ENCODE assay signal across 9 cellular contexts in the genomic region with DNA sequence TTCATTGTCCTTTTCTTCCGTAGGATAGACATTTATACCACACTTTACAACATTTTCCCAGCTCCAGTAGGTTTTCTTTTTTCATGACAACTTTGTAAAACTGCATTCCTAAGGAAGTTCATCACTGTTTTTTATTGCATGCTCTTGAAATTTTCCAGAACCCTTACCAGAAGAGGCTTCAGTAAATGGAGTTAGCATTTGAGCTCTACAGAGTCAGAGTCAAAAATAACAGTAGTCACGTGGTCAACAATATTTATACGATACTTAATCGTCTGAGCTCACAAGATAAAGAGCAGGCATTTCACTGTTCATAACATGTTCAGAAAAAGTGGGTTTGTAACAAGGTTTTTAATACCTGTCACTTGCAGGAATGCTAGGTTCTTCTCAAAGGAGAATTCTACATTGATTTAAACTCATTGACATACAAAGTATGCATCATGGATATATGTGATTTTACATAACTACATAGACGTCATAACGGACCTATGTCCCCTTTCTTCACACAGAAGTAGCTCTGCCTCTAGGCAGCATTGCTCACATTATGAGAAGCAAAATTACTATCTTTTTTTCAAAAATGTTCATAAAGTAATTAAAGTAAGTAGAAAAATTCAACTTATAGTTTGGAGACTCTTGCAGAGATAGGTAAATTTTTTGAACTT.
DNase-seq lines count a peak whose midpoint lies in the region; TF ChIP-seq lines count a peak whose summit lies in the region.
"Had no signal": no experiment of that assay in that cellular context is flagged by ENCODE, and none has a peak within 500 bp of the region (broad histone marks: within the 10 kb centered on the region; RNA-seq: fewer than 3 reads in every experiment).

No MANE protein-coding gene starts in this region.

- DNase-seq in LoVo (ENCODE audit: low spot score) (peak; percentile 14), mesothelial cell of epicardium (ENCODE audit: low spot score in 2 of 2, unreplicated experiment in 2 of 2) (no peak), type B pancreatic cell (ENCODE audit: extremely low spot score, unreplicated experiment) (no peak), NCI-H2081 (lab: John Stamatoyannopoulos, UW) (no peak), T-helper 1 cell (no peak), NCI-H187 (lab: John Stamatoyannopoulos, UW) (no peak)
- DNase-seq in activated CD4-positive, alpha-beta T cell treated with anti-CD3 and anti-CD28 coated beads for 4 hours, result no peak
- DNase-seq: activated naive CD8-positive, alpha-beta T cell treated with anti-CD3 and anti-CD28 coated beads, Interleukin-2, amount 10 ng/mL, durations not matched to agents 7 days and 5 days had no signal

- peak overlapping the region; percentile 59 for H3K4me3 Mint-ChIP-seq in mesothelial cell of epicardium
- H3K4me3 Mint-ChIP-seq in type B pancreatic cell, result peak overlapping the region; percentile 62
- H3K4me3 Mint-ChIP-seq: activated naive CD8-positive, alpha-beta T cell treated with anti-CD3 and anti-CD28 coated beads, Interleukin-2, amount 10 ng/mL, durations not matched to agents 7 days and 5 days had no signal

- no peak for TF ChIP-seq CTCF in mesothelial cell of epicardium (IDR thresholded peaks at IDR 0.05; ENCODE audit: unreplicated experiment)
- TF ChIP-seq CTCF in type B pancreatic cell (conservative IDR thresholded peaks at IDR 0.05), result no peak

- no peak overlapping the region for H3K4me3 ChIP-seq in duodenal mucosa (ENCODE audit: low read depth in 1 of 2, low read length in 2 of 2)

- H3K27ac ChIP-seq in duodenal mucosa (ENCODE audit: low read depth, low read length), result peak overlapping the region; percentile 45

- H3K9me3 Mint-ChIP-seq in mesothelial cell of epicardium (peaks cover 9% of the 10 kb centered on the region), type B pancreatic cell (peaks cover 4% of the 10 kb centered on the region)
- H3K9me3 Mint-ChIP-seq: activated naive CD8-positive, alpha-beta T cell treated with anti-CD3 and anti-CD28 coated beads, Interleukin-2, amount 10 ng/mL, durations not matched to agents 7 days and 5 days had no signal

- H3K27me3 Mint-ChIP-seq in mesothelial cell of epicardium (ENCODE audit: low read depth), result no peaks in the 10 kb centered on the region
- no peaks in the 10 kb centered on the region for H3K27me3 Mint-ChIP-seq in type B pancreatic cell
- H3K27me3 Mint-ChIP-seq: activated naive CD8-positive, alpha-beta T cell treated with anti-CD3 and anti-CD28 coated beads, Interleukin-2, amount 10 ng/mL, durations not matched to agents 7 days and 5 days had no signal

- H3K4me1 ChIP-seq in duodenal mucosa (ENCODE audit: control insufficient read depth in 1 of 2, insufficient read depth in 2 of 2, low read length in 2 of 2), result no peaks in the 10 kb centered on the region

- H3K36me3 Mint-ChIP-seq in mesothelial cell of epicardium (no peaks in the 10 kb centered on the region), type B pancreatic cell (no peaks in the 10 kb centered on the region)
- H3K36me3 Mint-ChIP-seq: activated naive CD8-positive, alpha-beta T cell treated with anti-CD3 and anti-CD28 coated beads, Interleukin-2, amount 10 ng/mL, durations not matched to agents 7 days and 5 days had no signal

- H3K9me3 ChIP-seq in duodenal mucosa (ENCODE audit: control insufficient read depth in 1 of 2, low read length in 2 of 2), result no peaks in the 10 kb centered on the region

- no peak overlapping the region for H3K9ac ChIP-seq in duodenal mucosa (ENCODE audit: low read depth in 1 of 2, low read length in 2 of 2)

- H3K27me3 ChIP-seq in duodenal mucosa (ENCODE audit: control insufficient read depth in 1 of 2, insufficient read depth in 2 of 2, low read length in 2 of 2), result no peaks in the 10 kb centered on the region

- H3K4me1 Mint-ChIP-seq in mesothelial cell of epicardium (peaks cover 53% of the 10 kb centered on the region), type B pancreatic cell (ENCODE audit: unreplicated experiment) (peaks cover 23% of the 10 kb centered on the region)
- H3K4me1 Mint-ChIP-seq: activated naive CD8-positive, alpha-beta T cell treated with anti-CD3 and anti-CD28 coated beads, Interleukin-2, amount 10 ng/mL, durations not matched to agents 7 days and 5 days had no signal

- no peaks in the 10 kb centered on the region for H3K36me3 ChIP-seq in duodenal mucosa (ENCODE audit: control insufficient read depth in 1 of 2, insufficient read depth in 2 of 2, low read length in 2 of 2)

- H3K27ac Mint-ChIP-seq in mesothelial cell of epicardium (peak overlapping the region; percentile 100), type B pancreatic cell (peak overlapping the region; percentile 94)
- H3K27ac Mint-ChIP-seq: activated naive CD8-positive, alpha-beta T cell treated with anti-CD3 and anti-CD28 coated beads, Interleukin-2, amount 10 ng/mL, durations not matched to agents 7 days and 5 days had no signal
